ENCODE assay signal across 9 cellular contexts in the genomic region with DNA sequence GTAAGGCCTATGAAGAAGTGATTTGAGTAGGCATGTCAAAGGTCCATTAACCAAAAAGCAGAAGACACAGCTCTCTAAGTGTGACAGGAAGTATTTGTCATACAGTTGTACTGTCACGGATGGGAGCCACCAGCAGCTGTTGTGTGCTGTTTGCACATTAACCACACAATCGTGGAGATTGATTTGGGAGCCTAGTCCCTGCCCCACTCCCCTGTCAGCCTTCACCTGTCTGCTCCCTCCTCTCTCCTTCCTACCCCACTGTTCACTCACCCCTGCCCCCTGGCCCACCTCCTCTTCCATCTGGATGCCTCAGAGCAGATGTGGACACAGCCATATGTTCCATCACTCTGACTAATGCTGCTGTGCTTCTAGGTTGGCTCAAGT.
DNase-seq lines count a peak whose midpoint lies in the region; ATAC-seq and TF ChIP-seq lines count a peak whose summit lies in the region.
"Had no signal": no experiment of that assay in that cellular context is flagged by ENCODE, and none has a peak within 500 bp of the region (broad histone marks: within the 10 kb centered on the region; RNA-seq: fewer than 3 reads in every experiment).

No MANE protein-coding gene starts in this region.

- H3K27me3 ChIP-seq in tibial artery, result no peaks in the 10 kb centered on the region

- intact Hi-C loops in tibial artery (cut with DNase I; ENCODE audit: low total_unique reads), result no loop called here

- H3K4me1 ChIP-seq in tibial artery, result no peaks in the 10 kb centered on the region

- ATAC-seq in GM19438 (IDR thresholded peaks at IDR 0.05; ENCODE audit: low read depth, unreplicated experiment) (peak; percentile 57), HG03342 (IDR thresholded peaks at IDR 0.05; ENCODE audit: unreplicated experiment) (peak; percentile 74), left lobe of liver (no peak)

- TF ChIP-seq CTCF in GM10266 (IDR thresholded peaks at IDR 0.05; ENCODE audit: control insufficient read depth, insufficient read depth, low read depth, missing control alignments), result no peak
- no peak for TF ChIP-seq CTCF in tibial artery (IDR thresholded peaks at IDR 0.05)

- H3K36me3 ChIP-seq in tibial artery, result no peaks in the 10 kb centered on the region

- H3K9me3 ChIP-seq in tibial artery, result no peaks in the 10 kb centered on the region

- H3K27ac ChIP-seq in tibial artery, result no peak overlapping the region

- H3K4me3 ChIP-seq in tibial artery, result no peak overlapping the region

- DNase-seq in GM10266 (ENCODE audit: extremely low spot score) (peak; percentile 58), SHP77 treated with DMSO at 0.1 percent for 48 hours (lab: John Stamatoyannopoulos, UW) (peak; percentile 46), tibial artery (no peak), kidney glomerular epithelial cell (lab: John Stamatoyannopoulos, UW) (no peak), left lobe of liver (ENCODE audit: low spot score) (no peak)
- DNase-seq in stimulated activated naive CD4-positive, alpha-beta T cell treated with Interleukin-2 at 50 U/mL for 16 hours (lab: John Stamatoyannopoulos, UW), result no peak
- DNase-seq: hippocampal formation had no signal

Comparison
In these comparisons a context has a peak if more than half of its experiments do, and no peak if none do; other contexts are left out.
1. DNase-seq: peak in GM10266 (single experiment) and SHP77 treated with DMSO at 0.1 percent for 48 hours (single experiment); none in tibial artery (0 of 2), kidney glomerular epithelial cell (single experiment), stimulated activated naive CD4-positive, alpha-beta T cell treated with Interleukin-2 at 50 U/mL for 16 hours (single experiment) and left lobe of liver (single experiment).